ENCODE assay signal across 8 cellular contexts in the genomic region with DNA sequence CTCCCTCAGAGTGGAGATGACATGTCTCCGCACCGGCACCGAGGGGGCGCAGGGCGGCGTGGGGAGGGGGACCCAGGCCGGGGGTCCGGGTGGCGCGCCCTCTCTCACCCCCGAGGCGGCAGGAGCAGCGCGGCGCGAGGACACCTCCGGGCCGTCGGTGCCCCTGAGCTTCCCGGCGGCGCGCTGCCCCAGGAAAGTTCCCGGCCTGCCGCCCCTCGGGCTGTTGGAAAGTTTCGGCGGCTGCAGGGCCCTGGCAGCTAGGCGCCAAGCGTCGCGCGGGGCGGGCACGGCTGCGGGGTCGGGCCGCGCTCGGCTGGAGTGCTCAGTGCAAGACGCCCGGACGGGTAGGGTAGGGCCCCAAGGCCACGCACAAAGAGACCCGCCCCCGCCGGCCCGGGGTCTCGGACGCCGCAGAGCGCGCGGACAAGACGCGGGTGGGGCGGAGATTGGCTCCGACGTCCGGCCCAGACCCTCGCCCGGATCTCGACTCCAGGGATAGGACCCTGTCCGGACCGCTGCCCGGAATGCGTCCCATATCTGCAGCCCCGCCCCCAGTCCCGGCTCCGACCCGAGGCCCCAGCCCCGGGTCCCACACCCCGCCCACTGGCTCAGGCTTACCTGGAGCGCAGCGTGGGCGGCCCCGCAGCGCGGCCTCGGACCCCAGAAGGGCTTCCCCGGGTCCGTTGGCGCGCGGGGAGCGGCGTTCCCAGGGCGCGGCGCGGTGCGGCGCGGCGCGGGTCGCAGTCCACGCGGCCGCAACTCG.
A peak's percentile ranks its signal among the peaks of the same experiment; 100 is the strongest.
DNase-seq lines count a peak whose midpoint lies in the region; ATAC-seq lines count a peak whose summit lies in the region.

No MANE protein-coding gene starts in this region.

- DNase-seq in COLO668 (lab: John Stamatoyannopoulos, UW; ENCODE audit: unreplicated experiment), result peak; percentile 46
- peak; percentile 43 for DNase-seq in KBM-7
- peak; percentile 31 for DNase-seq in activated naive CD4-positive, alpha-beta T cell treated with anti-CD3 and anti-CD28 coated beads, Interleukin-2, amount 50 U/mL, for 16 hours
- peak; percentile 33 to 48 for DNase-seq in stimulated activated CD4-positive, alpha-beta T cell treated with anti-CD3 and anti-CD28 coated beads, Interleukin-2, amount 100 ng/mL, for 24 hours
- no peak for DNase-seq in NK-92 (lab: John Stamatoyannopoulos, UW; ENCODE audit: unreplicated experiment)

- H3K4me3 ChIP-seq in iPS-18c (ENCODE audit: insufficient read depth, low read depth, low read length), result peak overlapping the region; percentile 77

- ATAC-seq in GM19397 (IDR thresholded peaks at IDR 0.05; ENCODE audit: unreplicated experiment) (no peak), GM18907 (IDR thresholded peaks at IDR 0.05; ENCODE audit: unreplicated experiment) (no peak)

- in situ Hi-C loops in KBM-7 (cut with MboI; ENCODE audit: low pct_unique_long_range_greater_than_20kb, low sequenced_read_pairs), result loop anchor here (25.0 kb wide), 1 partner anchor 104 kb away; no protein-coding TSS in a partner anchor

- no peaks in the 10 kb centered on the region for H3K9me3 ChIP-seq in iPS-18c (ENCODE audit: control insufficient read depth, insufficient read depth, low read length)
